Comparison of ENCODE assay signal across 24 cellular contexts in the genomic region with DNA sequence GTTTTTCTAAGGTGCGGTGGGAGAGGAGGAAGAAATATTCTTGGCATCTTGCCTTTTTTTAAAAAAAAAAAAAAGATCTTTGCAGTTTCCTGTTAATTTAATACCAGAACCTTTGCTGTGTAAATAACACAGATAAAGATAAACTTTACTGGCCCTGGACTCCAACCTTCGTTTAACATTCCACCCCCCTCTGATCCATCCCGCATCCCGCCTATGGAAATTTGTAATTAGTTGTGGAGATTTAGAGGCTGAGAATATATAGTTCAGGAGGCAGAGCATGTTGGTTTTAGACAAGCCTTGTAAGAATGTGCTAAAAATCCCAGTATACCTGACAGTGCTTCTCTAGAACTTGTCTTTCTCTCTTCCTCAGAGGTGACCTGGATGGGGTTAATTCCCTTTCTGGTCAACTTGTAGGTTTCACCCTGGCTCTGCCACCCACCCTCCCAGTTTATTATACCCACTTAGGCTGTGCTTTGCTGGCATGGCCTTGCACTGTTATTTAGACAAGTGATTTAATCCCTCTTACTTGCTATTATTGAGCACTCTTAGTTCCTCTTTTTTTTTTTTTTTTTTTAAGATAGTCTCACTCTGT. TPM values are rescaled to one million over a fixed set of nuclear protein-coding genes. Genes with fewer than 3 reads are reported as not detected.
A peak's percentile ranks its signal among the peaks of the same experiment; 100 is the strongest.
DNase-seq lines count a peak whose midpoint lies in the region; ATAC-seq and TF ChIP-seq lines count a peak whose summit lies in the region.
"Had no signal": no experiment of that assay in that cellular context is flagged by ENCODE, and none has a peak within 500 bp of the region (broad histone marks: within the 10 kb centered on the region; RNA-seq: fewer than 3 reads in every experiment).

No MANE protein-coding gene starts in this region.

- H4K12ac ChIP-seq in trophoblast cell (ENCODE audit: low read depth, low read length): no peak overlapping the region

- H3K14ac ChIP-seq in trophoblast cell (ENCODE audit: low read length): no peak overlapping the region

- TF ChIP-seq EP300 in sigmoid colon (IDR thresholded peaks at IDR 0.05): no peak

- TF ChIP-seq POLR2A in right lobe of liver (IDR thresholded peaks at IDR 0.05) (no peak), sigmoid colon (IDR thresholded peaks at IDR 0.05) (no peak)

- H3K4me3 ChIP-seq in Karpas-422 (ENCODE audit: low read length) (no peak overlapping the region), right lobe of liver (peak overlapping the region in 1 of 3 donors; percentile 28), trophoblast cell (ENCODE audit: low read depth, low read length) (no peak overlapping the region), sigmoid colon (no peak overlapping the region)
- H3K4me3 ChIP-seq: PC-9, SJCRH30, suprapubic skin had no signal

- 8% methylated on average over 4 of the region's 4 CpGs for whole genome bisulfite sequencing in right lobe of liver (ENCODE audit: insufficient coverage, low coverage, low lambda C conversion rate, missing lambda C conversion rate)
- WGBS in trophoblast cell (ENCODE audit: extremely low coverage, insufficient coverage, insufficient read length): no CpG with 5 or more reads among the region's 4 CpGs
- WGBS in sigmoid colon, 2 donors: 4 to 24% methylated on average over 4 of the region's 4 CpGs

- H3K9ac ChIP-seq in Karpas-422 (ENCODE audit: low read length): no peak overlapping the region
- H3K9ac ChIP-seq in trophoblast cell (ENCODE audit: low read length): no peak overlapping the region

- no peak overlapping the region for H2BK5ac ChIP-seq in trophoblast cell (ENCODE audit: low read depth, low read length, poor library complexity)

- no peak overlapping the region for H2AFZ ChIP-seq in Karpas-422 (ENCODE audit: low read length)
- no peak overlapping the region for H2AFZ ChIP-seq in trophoblast cell (ENCODE audit: insufficient read depth, low read length, poor library complexity)
- H2AFZ ChIP-seq: PC-9 had no signal

- H3K4ac ChIP-seq in trophoblast cell (ENCODE audit: low read depth, low read length): no peak overlapping the region

- H3K9me3 ChIP-seq in Karpas-422 (ENCODE audit: low read length) (no peaks in the 10 kb centered on the region), right lobe of liver (no peaks in the 10 kb centered on the region), trophoblast cell (ENCODE audit: insufficient read depth, low read depth, low read length) (peaks cover 1% of the 10 kb centered on the region), sigmoid colon (no peaks in the 10 kb centered on the region)
- H3K9me3 ChIP-seq: SJCRH30, suprapubic skin had no signal

- no peak overlapping the region for H3K23ac ChIP-seq in trophoblast cell (ENCODE audit: low read length)

- H4K8ac ChIP-seq in trophoblast cell (ENCODE audit: low read depth, low read length): no peak overlapping the region

- no peaks in the 10 kb centered on the region for H4K20me1 ChIP-seq in Karpas-422 (ENCODE audit: insufficient read depth, low read depth, low read length)

- H3K18ac ChIP-seq in trophoblast cell (ENCODE audit: low read length): no peak overlapping the region

- H2AK5ac ChIP-seq in trophoblast cell (ENCODE audit: low read length): no peak overlapping the region

- H4K91ac ChIP-seq in trophoblast cell (ENCODE audit: low read depth, low read length): no peak overlapping the region

- H3K79me1 ChIP-seq in trophoblast cell (ENCODE audit: low read length): peaks cover 5% of the 10 kb centered on the region

- H2BK120ac ChIP-seq in trophoblast cell (ENCODE audit: insufficient read depth, low read length, poor library complexity): no peak overlapping the region

- peak; percentile 58 for DNase-seq in Karpas-422
- DNase-seq in OCI-M1 (lab: John Stamatoyannopoulos, UW): peak; percentile 52
- no peak for DNase-seq in right lobe of liver
- no peak for DNase-seq in trophoblast cell
- DNase-seq in sigmoid colon: no peak
- DNase-seq in DMS53 (lab: John Stamatoyannopoulos, UW): no peak
- DNase-seq in ACHN: no peak
- DNase-seq: activated CD4-positive, alpha-beta T cell treated with anti-CD3 and anti-CD28 coated beads, Interleukin-2, amount 10 ng/mL, durations not matched to agents 24 days and 14 days; AML-193; aorta; caudate nucleus; GOT3; left cardiac atrium; midbrain; NCI-H187; PC-9; posterior cingulate gyrus; T-cell had no signal

- ATAC-seq in right lobe of liver: peak; percentile 60 to 68 (median 62)
- ATAC-seq: left cardiac atrium, T-cell had no signal

- TF ChIP-seq CTCF in right lobe of liver (IDR thresholded peaks at IDR 0.05) (no peak), sigmoid colon (IDR thresholded peaks at IDR 0.05) (no peak)

- H3K27me3 ChIP-seq in Karpas-422 (ENCODE audit: low read length): no peaks in the 10 kb centered on the region
- H3K27me3 ChIP-seq in right lobe of liver: no peaks in the 10 kb centered on the region
- H3K27me3 ChIP-seq in trophoblast cell (ENCODE audit: insufficient read depth, low read length): peaks cover 14% of the 10 kb centered on the region
- H3K27me3 ChIP-seq in sigmoid colon: peaks cover 24 to 51% (median 32%) of the 10 kb centered on the region in 3 donors

- H3K36me3 ChIP-seq in Karpas-422 (ENCODE audit: insufficient read depth, low read length) (no peaks in the 10 kb centered on the region), right lobe of liver (no peaks in the 10 kb centered on the region), trophoblast cell (ENCODE audit: control insufficient read depth in 1 of 2, insufficient read depth in 2 of 2, low read length in 2 of 2) (peaks cover 0 to 2% of the 10 kb centered on the region in 2 experiments), sigmoid colon (no peaks in the 10 kb centered on the region)
- H3K36me3 ChIP-seq: SJCRH30, suprapubic skin had no signal

- no peak overlapping the region for H3K27ac ChIP-seq in Karpas-422 (ENCODE audit: low read length)
- peak overlapping the region; percentile 43 to 89 (median 60) for H3K27ac ChIP-seq in right lobe of liver
- no peak overlapping the region for H3K27ac ChIP-seq in trophoblast cell (ENCODE audit: low read depth, low read length)
- no peak overlapping the region for H3K27ac ChIP-seq in sigmoid colon
- H3K27ac ChIP-seq: PC-9, SJCRH30, suprapubic skin had no signal

- H3K9me2 ChIP-seq in Karpas-422 (replicated peaks; ENCODE audit: insufficient read depth, low read length): no peaks in the 10 kb centered on the region

- peaks cover 12% of the 10 kb centered on the region for H3K4me1 ChIP-seq in Karpas-422 (ENCODE audit: low read length)
- H3K4me1 ChIP-seq in right lobe of liver: peaks cover 0 to 42% (median 16%) of the 10 kb centered on the region in 4 donors
- H3K4me1 ChIP-seq in trophoblast cell (ENCODE audit: control insufficient read depth in 1 of 2, insufficient read depth in 2 of 2, low read length in 2 of 2): peaks cover 4 to 5% of the 10 kb centered on the region in 2 experiments
- peaks cover 0 to 13% (median 8%) of the 10 kb centered on the region in 4 donors for H3K4me1 ChIP-seq in sigmoid colon

- H2BK12ac ChIP-seq in trophoblast cell (ENCODE audit: low read length): no peak overlapping the region

- intact Hi-C loops in right lobe of liver (cut with DNase I) (no loop called here), sigmoid colon (cut with DNase I) (no loop called here)

- H3K4me2 ChIP-seq in Karpas-422 (ENCODE audit: low read depth, low read length, poor library complexity, severe bottlenecking) (no peak overlapping the region), trophoblast cell (ENCODE audit: low read length) (no peak overlapping the region)
- H3K4me2 ChIP-seq: PC-9 had no signal

- in situ Hi-C loops in ACHN (cut with HindIII; ENCODE audit: low pct_ligation_motif_present, low pct_unique_long_range_greater_than_20kb, low sequenced_read_pairs): no loop called here

- H3K79me2 ChIP-seq in Karpas-422 (ENCODE audit: low read length) (no peaks in the 10 kb centered on the region), trophoblast cell (ENCODE audit: control insufficient read depth, insufficient read depth, low read length, poor library complexity) (peaks cover 4% of the 10 kb centered on the region)

RNA-seq across cellular contexts. Expression of gene C2orf72, which starts 2.9 kb away (rescaled TPM):
- not detected in 2 replicates for total RNA-seq in Karpas-422 (2014; rRNA removed; shearing (Covaris generic); ENCODE audit: low replicate concordance)
- total RNA-seq in right lobe of liver: 100 to 1,000 TPM in 2 of 6 experiments, 10 to 100 TPM in 4; 76.0 to 167 (median 85.9) TPM
- 64.8 and 69.7 TPM in 2 replicates for polyA plus RNA-seq in trophoblast cell (2013)
- 1 to 10 TPM in 1 of 4 donors, under 1 TPM in 1, not detected in 2; 0.36 to 2.2 TPM for total RNA-seq in sigmoid colon
- 10 to 100 TPM; 18.5 to 20.4 (median 20.0) TPM for polyA plus RNA-seq in sigmoid colon
- total RNA-seq: activated T-helper 1 cell treated with anti-CD3 and anti-CD28 coated beads, Interleukin-12 subunit alpha, Interleukin-12 subunit beta, Interleukin-2, Interleukin-4 antibody, amounts not matched to agents 30 ng/mL and 10 ng/mL and 1 ng/mL, durations not matched to agents 14 hours and 24 hours and 36 hours; dermis microvascular lymphatic vessel endothelial cell; PC-9; SJCRH30 had no signal

RNA-seq across cellular contexts. Expression of gene PSMD1, which starts 22.3 kb away (rescaled TPM):
- total RNA-seq in Karpas-422 (2014; rRNA removed; shearing (Covaris generic); ENCODE audit: low replicate concordance): 50.0 and 92.1 TPM in 2 replicates
- total RNA-seq in right lobe of liver: 10 to 100 TPM; 46.4 to 62.3 (median 55.5) TPM
- polyA plus RNA-seq in trophoblast cell (2013): 148 and 153 TPM in 2 replicates
- total RNA-seq in sigmoid colon: 10 to 100 TPM; 45.7 to 90.3 (median 58.4) TPM
- 10 to 100 TPM; 41.2 to 50.7 (median 41.4) TPM for polyA plus RNA-seq in sigmoid colon

RNA-seq across cellular contexts. Expression of gene SPATA3, which starts 38.5 kb away (rescaled TPM):
- total RNA-seq in Karpas-422 (2014; rRNA removed; shearing (Covaris generic); ENCODE audit: low replicate concordance): not detected in 2 replicates
- not detected for total RNA-seq in right lobe of liver
- 0.31 and 0.37 TPM in 2 replicates for polyA plus RNA-seq in trophoblast cell (2013)
- total RNA-seq in sigmoid colon: not detected
- not detected for polyA plus RNA-seq in sigmoid colon
- total RNA-seq: activated CD4-positive, alpha-beta T cell treated with anti-CD3 and anti-CD28 coated beads, Interleukin-2, amount 10 ng/mL, durations not matched to agents 24 days and 14 days; activated T-helper 1 cell treated with anti-CD3 and anti-CD28 coated beads, Interleukin-12 subunit alpha, Interleukin-12 subunit beta, Interleukin-2, Interleukin-4 antibody, amounts not matched to agents 30 ng/mL and 10 ng/mL and 1 ng/mL, durations not matched to agents 14 hours and 24 hours and 36 hours; aorta; dermis microvascular lymphatic vessel endothelial cell; endothelial cell of umbilical vein; left cardiac atrium; PC-9; SJCRH30; suprapubic skin; T-cell had no signal
- polyA plus RNA-seq: aorta, endothelial cell of umbilical vein, neural cell had no signal

Comparison
In these comparisons a context has a peak if more than half of its experiments do, and no peak if none do; other contexts are left out.
1. DNase-seq: peak in Karpas-422 (single experiment) and OCI-M1 (single experiment); none in right lobe of liver (0 of 3), trophoblast cell (0 of 2), sigmoid colon (single experiment), DMS53 (single experiment) and ACHN (single experiment).
2. H3K27ac ChIP-seq: peak in right lobe of liver (3 of 3); none in Karpas-422 (single experiment), trophoblast cell (single experiment) and sigmoid colon (0 of 4).
3. RNA of gene C2orf72, which starts 2.9 kb away (total RNA-seq): 76.0 to 167 TPM in right lobe of liver; 0.36 to 2.2 TPM in sigmoid colon and not detected in Karpas-422; every median in the first group is over 10 times any median in the second.